Comparison of ENCODE assay signal across 13 cellular contexts in genomic region chr5:154830596-154830995, GRCh38. TPM values are rescaled to one million over a fixed set of nuclear protein-coding genes. Genes with fewer than 3 reads are reported as not detected.
DNase-seq lines count a peak whose midpoint lies in the region; ATAC-seq and TF ChIP-seq lines count a peak whose summit lies in the region.
"Had no signal": no experiment of that assay in that cellular context is flagged by ENCODE, and none has a peak within 500 bp of the region (broad histone marks: within the 10 kb centered on the region; RNA-seq: fewer than 3 reads in every experiment).

No MANE protein-coding gene starts in this region.

- no peaks in the 10 kb centered on the region for H3K79me2 ChIP-seq in HCT116 (ENCODE audit: insufficient read depth, low read length)

- H3K9me2 ChIP-seq in HCT116 (ENCODE audit: insufficient read depth), result no peaks in the 10 kb centered on the region

- intact Hi-C loops in CD4-positive, alpha-beta T cell (cut with DNase I, micrococcal nuclease), result no loop called here
- intact Hi-C loops in HCT116 (cut with micrococcal nuclease) (no loop called here), MCF 10A (cut with micrococcal nuclease) (loop anchor here (2.0 kb wide), 1 partner anchor 28 kb away; the partner anchor contains the start of gene CNOT8)

- CTCF ChIA-PET in CD4-positive, alpha-beta T cell (lab: Charles Lee), result interaction anchor here (1.3 kb wide), 1 partner anchor 180 kb away, joined by 3 read pairs; no protein-coding TSS in a partner anchor
- CTCF ChIA-PET in HCT116 (lab: Charles Lee), result no interaction called here
- CTCF ChIA-PET in MCF 10A (lab: Yijun Ruan, JAX), result interaction anchor here (0.7 to 2.2 kb wide), 3 partner anchors 26 to 179 kb away, joined by 3 to 5 read pairs (median 3); no protein-coding TSS in a partner anchor

- no peaks in the 10 kb centered on the region for H3K9me3 ChIP-seq in CD4-positive, alpha-beta T cell (ENCODE audit: control insufficient read depth, low read length)
- H3K9me3 ChIP-seq in HCT116 (ENCODE audit: control insufficient read depth in 1 of 2, insufficient read depth in 1 of 2, low read depth in 1 of 2, low read length in 2 of 2), result no peaks in the 10 kb centered on the region
- no peaks in the 10 kb centered on the region for H3K9me3 ChIP-seq in effector memory CD4-positive, alpha-beta T cell (ENCODE audit: control insufficient read depth, low read length)

- H3K27me3 ChIP-seq in CD4-positive, alpha-beta T cell (ENCODE audit: control insufficient read depth, insufficient read depth, low read length), result no peaks in the 10 kb centered on the region
- H3K27me3 ChIP-seq in HCT116 (ENCODE audit: insufficient read depth, low read length), result no peaks in the 10 kb centered on the region
- H3K27me3 ChIP-seq in effector memory CD4-positive, alpha-beta T cell (replicated peaks; ENCODE audit: control insufficient read depth, insufficient read depth, low read length, poor library complexity, severe bottlenecking), result no peaks in the 10 kb centered on the region
- H3K27me3 ChIP-seq: cardiac muscle cell had no signal

- no peak for ATAC-seq in CD4-positive, alpha-beta T cell (ENCODE audit: poor library complexity)
- ATAC-seq in HCT116 (no peak), HG03196 (IDR thresholded peaks at IDR 0.05; ENCODE audit: unreplicated experiment) (no peak), HG03354 (IDR thresholded peaks at IDR 0.05; ENCODE audit: poor library complexity, severe bottlenecking, unreplicated experiment) (no peak)
- ATAC-seq in naive thymus-derived CD8-positive, alpha-beta T cell, result no peak

- no peak for TF ChIP-seq POLR2A in HCT116 (IDR thresholded peaks at IDR 0.05; ENCODE audit: borderline replicate concordance, extremely low read depth, insufficient read depth, insufficient read length)

- POLR2A ChIA-PET in CD4-positive, alpha-beta T cell (lab: Charles Lee), result interaction anchor here (0.7 to 2.5 kb wide), 4 partner anchors 26 to 73 kb away, joined by 4 to 16 read pairs (median 6); partner anchors contain the start of gene CNOT8
- POLR2A ChIA-PET in HCT116 (lab: Charles Lee) (interaction anchor here (2.1 kb wide), 1 partner anchor 27 kb away, joined by 7 read pairs; the partner anchor contains the start of gene CNOT8), MCF 10A (lab: Yijun Ruan, JAX) (interaction anchor here (0.7 to 4.4 kb wide), 10 partner anchors 11 to 117 kb away, joined by 3 to 78 read pairs (median 7); partner anchors contain the start of genes CNOT8 and FAXDC2)
- POLR2A ChIA-PET in naive thymus-derived CD8-positive, alpha-beta T cell (lab: Charles Lee), result interaction anchor here (1.5 kb wide), 1 partner anchor 27 kb away, joined by 6 read pairs; no protein-coding TSS in a partner anchor

- TF ChIP-seq CTCF in CD4-positive, alpha-beta T cell (IDR thresholded peaks at IDR 0.05), result no peak
- no peak for TF ChIP-seq CTCF in HCT116 (IDR thresholded peaks at IDR 0.05 in 2 of 3, conservative IDR thresholded peaks at IDR 0.05 in 1 of 3; ENCODE audit: borderline replicate concordance in 1 of 3, insufficient read depth in 1 of 3, low read depth in 2 of 3, low read length in 2 of 3)
- TF ChIP-seq CTCF in MCF 10A (IDR thresholded peaks at IDR 0.05; ENCODE audit: unreplicated experiment), result no peak

- H3K9me3 Mint-ChIP-seq in CD4-positive, alpha-beta T cell, result no peaks in the 10 kb centered on the region
- no peaks in the 10 kb centered on the region for H3K9me3 Mint-ChIP-seq in MCF 10A (ENCODE audit: unreplicated experiment)
- no peaks in the 10 kb centered on the region for H3K9me3 Mint-ChIP-seq in naive thymus-derived CD8-positive, alpha-beta T cell

- no peak for DNase-seq in CD4-positive, alpha-beta T cell
- no peak for DNase-seq in HCT116 (ENCODE audit: low read depth, low spot score)
- peak; percentile 72 for DNase-seq in MCF 10A (ENCODE audit: unreplicated experiment)
- no peak for DNase-seq in naive thymus-derived CD8-positive, alpha-beta T cell
- no peak for DNase-seq in effector memory CD4-positive, alpha-beta T cell
- DNase-seq: activated gamma-delta T cell treated with Interleukin-2 at 50 U/mL for 16 hours, foreskin melanocyte, NCI-H1105, Right ventricle myocardium superior had no signal

- BruUV-seq in HCT116 (replicated peaks; lab: Mats Ljungman, UMichigan) (no TSS peak), MCF 10A (replicated peaks; lab: Mats Ljungman, UMichigan) (no TSS peak)

- H3K4me1 Mint-ChIP-seq in CD4-positive, alpha-beta T cell (ENCODE audit: low read depth), result peaks cover 59% of the 10 kb centered on the region
- peaks cover 54% of the 10 kb centered on the region for H3K4me1 Mint-ChIP-seq in MCF 10A (ENCODE audit: insufficient read depth, unreplicated experiment)
- peaks cover 17 to 44% (median 38%) of the 10 kb centered on the region in 4 donors for H3K4me1 Mint-ChIP-seq in naive thymus-derived CD8-positive, alpha-beta T cell

- peak overlapping the region; percentile 93 for H3K27ac Mint-ChIP-seq in CD4-positive, alpha-beta T cell
- peak overlapping the region; percentile 87 for H3K27ac Mint-ChIP-seq in MCF 10A (ENCODE audit: low read depth, unreplicated experiment)
- peak overlapping the region; percentile 41 to 94 (median 88) for H3K27ac Mint-ChIP-seq in naive thymus-derived CD8-positive, alpha-beta T cell

- H3K4me3 Mint-ChIP-seq in CD4-positive, alpha-beta T cell, result peak overlapping the region; percentile 68
- H3K4me3 Mint-ChIP-seq in MCF 10A (ENCODE audit: unreplicated experiment), result peak overlapping the region; percentile 14
- peak overlapping the region in 9 of 10 donors; percentile 25 to 85 (median 70) for H3K4me3 Mint-ChIP-seq in naive thymus-derived CD8-positive, alpha-beta T cell

- no peaks in the 10 kb centered on the region for H3K27me3 Mint-ChIP-seq in CD4-positive, alpha-beta T cell
- H3K27me3 Mint-ChIP-seq in MCF 10A (ENCODE audit: insufficient read depth, unreplicated experiment), result no peaks in the 10 kb centered on the region
- H3K27me3 Mint-ChIP-seq in naive thymus-derived CD8-positive, alpha-beta T cell, result no peaks in the 10 kb centered on the region

- peaks cover 42 to 52% of the 10 kb centered on the region in 2 experiments for H3K4me1 ChIP-seq in HCT116 (ENCODE audit: control insufficient read depth in 1 of 2, insufficient read depth in 2 of 2, low read length in 2 of 2)
- H3K4me1 ChIP-seq in effector memory CD4-positive, alpha-beta T cell (ENCODE audit: control insufficient read depth, insufficient read depth, low read length, poor library complexity, severe bottlenecking), result peaks cover 24% of the 10 kb centered on the region

- H3K36me3 ChIP-seq in HCT116 (ENCODE audit: control insufficient read depth in 1 of 2, insufficient read depth in 2 of 2, low read length in 2 of 2), result no peaks in the 10 kb centered on the region
- no peaks in the 10 kb centered on the region for H3K36me3 ChIP-seq in effector memory CD4-positive, alpha-beta T cell (ENCODE audit: control insufficient read depth, insufficient read depth, low read length)

- H3K9ac ChIP-seq in HCT116 (ENCODE audit: low read length), result peak overlapping the region; percentile 11; the same call in 1 of the 2 replicates
- H3K9ac ChIP-seq: KMS-11 had no signal

- RAD21 ChIA-PET in HCT116 (lab: Charles Lee; ENCODE audit: low non-redundant PET in 1 of 2, low total read pairs in 2 of 2, uncharacterized antibody in 2 of 2, unreplicated experiment in 2 of 2), result interaction anchor here in 1 of 2 experiments (0.6 kb wide), 1 partner anchor 694 kb away, joined by 3 read pairs; no protein-coding TSS in a partner anchor

- peak overlapping the region; percentile 66 for H3K4me2 ChIP-seq in HCT116 (ENCODE audit: low read length)

- H3K4me3 ChIP-seq in HCT116 (replicated peaks in 1 of 2; ENCODE audit: low read depth in 1 of 2, low read length in 2 of 2), result peak overlapping the region in 1 of 2 experiments; percentile 33; a peak in 2 of 4 replicates
- H3K4me3 ChIP-seq in effector memory CD4-positive, alpha-beta T cell (ENCODE audit: insufficient read depth, low read depth, low read length, poor library complexity, severe bottlenecking), result no peak overlapping the region
- H3K4me3 ChIP-seq: cardiac muscle cell had no signal

- H3K36me3 Mint-ChIP-seq in CD4-positive, alpha-beta T cell (ENCODE audit: low read depth), result no peaks in the 10 kb centered on the region
- peaks cover 42% of the 10 kb centered on the region for H3K36me3 Mint-ChIP-seq in MCF 10A (ENCODE audit: insufficient read depth, unreplicated experiment)
- peaks cover 0 to 2% (median 1%) of the 10 kb centered on the region in 3 donors for H3K36me3 Mint-ChIP-seq in naive thymus-derived CD8-positive, alpha-beta T cell

- TF ChIP-seq RAD21 in HCT116 (IDR thresholded peaks at IDR 0.05; ENCODE audit: low read depth), result no peak

- H3K27ac ChIP-seq in CD4-positive, alpha-beta T cell (ENCODE audit: low read depth, low read length), result peak overlapping the region; percentile 34
- peak overlapping the region; percentile 56 for H3K27ac ChIP-seq in HCT116 (ENCODE audit: low read depth, low read length)
- H3K27ac ChIP-seq in effector memory CD4-positive, alpha-beta T cell (ENCODE audit: insufficient read depth, low read length, poor library complexity, severe bottlenecking), result no peak overlapping the region
- H3K27ac ChIP-seq: cardiac muscle cell had no signal

- H4K20me1 ChIP-seq in HCT116 (ENCODE audit: insufficient read depth), result no peaks in the 10 kb centered on the region

- H2AFZ ChIP-seq in HCT116 (ENCODE audit: low read depth, low read length, poor library complexity, severe bottlenecking), result no peak overlapping the region

TF ChIP-seq in HCT116, 20 proteins besides CTCF, POLR2A, EP300 and RAD21 (continues in another document):
- TF ChIP-seq MAX (IDR thresholded peaks at IDR 0.05) (no peak), CBX3 (IDR thresholded peaks at IDR 0.05; ENCODE audit: low read depth) (no peak), EZH2 (IDR thresholded peaks at IDR 0.05) (no peak), ZNF274 (IDR thresholded peaks at IDR 0.05; ENCODE audit: low read depth, low read length) (no peak), FOSL1 (IDR thresholded peaks at IDR 0.05; ENCODE audit: low read depth) (no peak), ELF1 (IDR thresholded peaks at IDR 0.05; ENCODE audit: borderline replicate concordance, low read depth) (no peak), POLR2AphosphoS5 (IDR thresholded peaks at IDR 0.05; ENCODE audit: low read depth, low read length) (no peak)

RNA-seq across cellular contexts. Expression of gene FAXDC2, which starts 19.8 kb away (rescaled TPM):
- total RNA-seq in CD4-positive, alpha-beta T cell, result not detected
- total RNA-seq in HCT116 (2021; ENCODE audit: unreplicated experiment), result 0.22 TPM
- 0.27 and 0.68 TPM in 2 replicates for polyA plus RNA-seq in HCT116 (2012)
- 0.79 and 2.1 TPM in 2 replicates for total RNA-seq in MCF 10A (2022)
- under 1 TPM; 0.22 to 0.86 TPM for total RNA-seq in naive thymus-derived CD8-positive, alpha-beta T cell
- under 1 TPM in 2 of 3 donors, not detected in 1; 0.34 to 0.67 TPM for polyA plus RNA-seq in naive thymus-derived CD8-positive, alpha-beta T cell

RNA-seq across cellular contexts. Expression of gene CNOT8, which starts 27.8 kb away (rescaled TPM):
- total RNA-seq in CD4-positive, alpha-beta T cell, result 100 to 1,000 TPM; 125 to 133 TPM
- 45.0 TPM for total RNA-seq in HCT116 (2021; ENCODE audit: unreplicated experiment)
- 34.5 and 39.1 TPM in 2 replicates for polyA plus RNA-seq in HCT116 (2012)
- 52.3 and 60.5 TPM in 2 replicates for total RNA-seq in MCF 10A (2022)
- total RNA-seq in naive thymus-derived CD8-positive, alpha-beta T cell, result 100 to 1,000 TPM; 112 to 116 TPM
- polyA plus RNA-seq in naive thymus-derived CD8-positive, alpha-beta T cell, result 100 to 1,000 TPM; 134 to 157 (median 153) TPM

Comparison
In these comparisons a context has a peak if more than half of its experiments do, and no peak if none do; other contexts are left out.
1. H3K4me3 Mint-ChIP-seq: peak in every context shown above with its lines; median percentile 70 in naive thymus-derived CD8-positive, alpha-beta T cell; 68 in CD4-positive, alpha-beta T cell; 14 in MCF 10A.